Comparison of ENCODE assay signal across 8 cellular contexts in genomic region chr17:67246648-67247415, GRCh38. TPM values are rescaled to one million over a fixed set of nuclear protein-coding genes. Genes with fewer than 3 reads are reported as not detected.
DNase-seq lines count a peak whose midpoint lies in the region; ATAC-seq and TF ChIP-seq lines count a peak whose summit lies in the region.

No MANE protein-coding gene starts in this region.

- peak overlapping the region; percentile 98 for H3K4me2 ChIP-seq in mammary epithelial cell (ENCODE audit: insufficient read depth, low read depth, low read length)

- WGBS in heart left ventricle, 4 donors, result 67 to 79% (median 72%) methylated on average over 16 to 17 of the region's 17 CpGs
- WGBS in mammary epithelial cell (ENCODE audit: low coverage, missing lambda C conversion rate), result 36% methylated on average over 13 of the region's 17 CpGs
- 17 to 44% methylated on average over 2 to 17 of the region's 17 CpGs for WGBS in transverse colon (ENCODE audit: low coverage in 1 of 2), 2 donors

- H3K9ac ChIP-seq in mammary epithelial cell (ENCODE audit: insufficient read depth, low read length), result peak overlapping the region; percentile 49

- H3K27ac ChIP-seq in heart left ventricle (peak overlapping the region in 1 of 12 donors; percentile 93), SJSA1 (no peak overlapping the region), mammary epithelial cell (ENCODE audit: insufficient read depth, low read depth, low read length) (peak overlapping the region; percentile 89), lower lobe of right lung (peak overlapping the region; percentile 93), transverse colon (peak overlapping the region; percentile 83 to 94 (median 92))

- H3K4me1 ChIP-seq in heart left ventricle, result peaks cover 5 to 39% (median 25%) of the 10 kb centered on the region in 12 donors
- H3K4me1 ChIP-seq in SJSA1 (replicated peaks), result peaks cover 22% of the 10 kb centered on the region
- H3K4me1 ChIP-seq in mammary epithelial cell (ENCODE audit: insufficient read depth, low read length), result peaks cover 19% of the 10 kb centered on the region
- peaks cover 43% of the 10 kb centered on the region for H3K4me1 ChIP-seq in lower lobe of right lung
- H3K4me1 ChIP-seq in transverse colon, result peaks cover 3 to 37% (median 23%) of the 10 kb centered on the region in 4 donors

- dilution Hi-C loops in mammary epithelial cell (cut with HindIII; ENCODE audit: low sequenced_read_pairs), result no loop called here

- DNase-seq in heart left ventricle (no peak), Right ventricle myocardium inferior (ENCODE audit: missing footprints) (no peak), SJSA1 (ENCODE audit: low read depth in 1 of 2, low spot score in 2 of 2) (peak in 1 of 2 experiments; percentile 56), mammary epithelial cell (peak; percentile 97), lower lobe of right lung (peak; percentile 78), transverse colon (peak; percentile 76), AML-193 (lab: John Stamatoyannopoulos, UW) (no peak)

- TF ChIP-seq EP300 in transverse colon (IDR thresholded peaks at IDR 0.05; ENCODE audit: low read depth), result no peak

- H3K9me3 ChIP-seq in heart left ventricle, result no peaks in the 10 kb centered on the region
- H3K9me3 ChIP-seq in SJSA1 (replicated peaks), result no peaks in the 10 kb centered on the region
- no peaks in the 10 kb centered on the region for H3K9me3 ChIP-seq in mammary epithelial cell (replicated peaks; ENCODE audit: insufficient read depth, low read length)
- H3K9me3 ChIP-seq in lower lobe of right lung, result no peaks in the 10 kb centered on the region
- H3K9me3 ChIP-seq in transverse colon, result no peaks in the 10 kb centered on the region

- in situ Hi-C loops in mammary epithelial cell (cut with MboI; ENCODE audit: low sequenced_read_pairs in 2 of 2) (no loop called here), transverse colon (cut with MboI; ENCODE audit: low pct_ligation_motif_present in 1 of 4, low pct_unique_long_range_greater_than_20kb in 1 of 4, low sequenced_read_pairs in 3 of 4) (no loop called here)

- CTCF ChIA-PET in mammary epithelial cell (lab: Charles Lee; ENCODE audit: low non-redundant PET), result no interaction called here

- no TSS peak for BruUV-seq in mammary epithelial cell (replicated peaks; lab: Mats Ljungman, UMichigan)

- H3K27me3 ChIP-seq in heart left ventricle (no peaks in the 10 kb centered on the region), SJSA1 (replicated peaks) (no peaks in the 10 kb centered on the region), mammary epithelial cell (ENCODE audit: insufficient read depth, low read length) (no peaks in the 10 kb centered on the region), lower lobe of right lung (ENCODE audit: low read depth) (no peaks in the 10 kb centered on the region), transverse colon (no peaks in the 10 kb centered on the region)

- intact Hi-C loops in heart left ventricle (cut with DNase I) (loop anchor here in 2 of 10 donors (5.0 to 10.0 kb wide), 3 partner anchors 40 to 118 kb away; partner anchors contain the start of gene PSMD12 (in 1 of the 2)), Right ventricle myocardium inferior (cut with DNase I) (no loop called here), mammary epithelial cell (cut with micrococcal nuclease) (loop anchor here (1.0 to 5.0 kb wide), 3 partner anchors 34 to 118 kb away; no protein-coding TSS in a partner anchor), lower lobe of right lung (cut with DNase I) (no loop called here), transverse colon (cut with DNase I; ENCODE audit: low total_unique reads) (no loop called here)

- ATAC-seq in heart left ventricle (no peak), Right ventricle myocardium inferior (no peak), HG02938 (IDR thresholded peaks at IDR 0.05; ENCODE audit: unreplicated experiment) (peak; percentile 33), lower lobe of right lung (peak; percentile 83 to 87)

- H3K4me3 ChIP-seq in heart left ventricle (peak overlapping the region in 7 of 12 donors; percentile 84 to 100 (median 96)), SJSA1 (peak overlapping the region; percentile 95; the same call in 1 of the 2 replicates), mammary epithelial cell (replicated peaks in 1 of 3; ENCODE audit: insufficient read depth in 1 of 3, low read depth in 2 of 3, low read length in 3 of 3) (peak overlapping the region; percentile 89 to 98 (median 91)), lower lobe of right lung (peak overlapping the region; percentile 99), transverse colon (peak overlapping the region in 2 of 4 donors; percentile 93 to 100)

- peak overlapping the region; percentile 92 for H2AFZ ChIP-seq in mammary epithelial cell (ENCODE audit: low read depth, low read length)

- no peaks in the 10 kb centered on the region for H4K20me1 ChIP-seq in mammary epithelial cell (ENCODE audit: insufficient read depth, low read length)

- TF ChIP-seq POLR2A in heart left ventricle (IDR thresholded peaks at IDR 0.05) (no peak), transverse colon (IDR thresholded peaks at IDR 0.05) (peak; percentile 35)

- no peak for TF ChIP-seq CTCF in heart left ventricle (IDR thresholded peaks at IDR 0.05)
- no peak for TF ChIP-seq CTCF in mammary epithelial cell (conservative IDR thresholded peaks at IDR 0.05 in 1 of 2, IDR thresholded peaks at IDR 0.05 in 1 of 2; ENCODE audit: extremely low read depth in 1 of 2, insufficient read depth in 1 of 2, low read depth in 1 of 2, low read length in 2 of 2)
- no peak for TF ChIP-seq CTCF in lower lobe of right lung (IDR thresholded peaks at IDR 0.05)
- no peak for TF ChIP-seq CTCF in transverse colon (IDR thresholded peaks at IDR 0.05)

- peaks cover 0 to 3% (median 0%) of the 10 kb centered on the region in 9 donors for H3K36me3 ChIP-seq in heart left ventricle
- H3K36me3 ChIP-seq in SJSA1, result peaks cover 14% of the 10 kb centered on the region
- H3K36me3 ChIP-seq in mammary epithelial cell (ENCODE audit: insufficient read depth, low read length), result no peaks in the 10 kb centered on the region
- H3K36me3 ChIP-seq in lower lobe of right lung, result peaks cover 4% of the 10 kb centered on the region
- H3K36me3 ChIP-seq in transverse colon, result no peaks in the 10 kb centered on the region

- peaks cover 38% of the 10 kb centered on the region for H3K79me2 ChIP-seq in mammary epithelial cell (ENCODE audit: insufficient read depth, low read length)

RNA-seq across cellular contexts. Expression of gene HELZ, which starts 1.8 kb away (rescaled TPM):
- total RNA-seq in heart left ventricle (10 to 100 TPM; 26.3 to 48.4 (median 32.5) TPM), Right ventricle myocardium inferior (31.4 TPM), mammary epithelial cell (10 to 100 TPM; 51.3 to 62.5 TPM), lower lobe of right lung (68.9 TPM), transverse colon (100 to 1,000 TPM in 1 of 4 donors, 10 to 100 TPM in 3; 31.8 to 126 (median 56.0) TPM)
- polyA plus RNA-seq in heart left ventricle (1 to 10 TPM; 5.1 to 7.0 TPM), mammary epithelial cell (11.9 TPM)
- total RNA-seq in SJSA1 (2014; rRNA removed; shearing (Covaris generic)), result 22.8 and 60.0 TPM in 2 replicates
- polyA minus RNA-seq in mammary epithelial cell, result 38.6 TPM

Comparison
In these comparisons a context has a peak if more than half of its experiments do, and no peak if none do; other contexts are left out.
1. ATAC-seq: peak in HG02938 (single experiment) and lower lobe of right lung (2 of 2); none in heart left ventricle (0 of 4) and Right ventricle myocardium inferior (single experiment).
2. DNase-seq: peak in mammary epithelial cell (single experiment), lower lobe of right lung (single experiment) and transverse colon (single experiment); none in heart left ventricle (0 of 5), Right ventricle myocardium inferior (single experiment) and AML-193 (0 of 2).